2 cellular contexts compared by ENCODE assay signal in genomic region chr22:19959587-19960490, GRCh38.
TF ChIP-seq lines count a peak whose summit lies in the region.

No MANE protein-coding gene starts in this region.

TF ChIP-seq in HepG2, 621 proteins besides CTCF, POLR2A, EP300 and RAD21 (continues in another document):
- 0 out of 2 replicates have a peak, but pooled peaks have one; percentile 22 for TF ChIP-seq RFXANK (CRISPR knock-in tag; IDR thresholded peaks at IDR 0.05)
- no peak for TF ChIP-seq RORA (CRISPR knock-in tag; IDR thresholded peaks at IDR 0.05)
- no peak for TF ChIP-seq DBP (CRISPR knock-in tag; IDR thresholded peaks at IDR 0.05; ENCODE audit: not compliant biosample characterization)
- peak; percentile 42; the same call in 1 of the 2 replicates for TF ChIP-seq MAZ (IDR thresholded peaks at IDR 0.05; ENCODE audit: borderline replicate concordance, low read depth, low read length)
- TF ChIP-seq MAZ (CRISPR knock-in tag; IDR thresholded peaks at IDR 0.05; ENCODE audit: low read depth) = peak; percentile 83; the same call in 1 of the 2 replicates
- TF ChIP-seq ZNF737 (CRISPR knock-in tag; IDR thresholded peaks at IDR 0.05; ENCODE audit: borderline replicate concordance) = no peak
- TF ChIP-seq BRCA1 (CRISPR knock-in tag; IDR thresholded peaks at IDR 0.05) = no peak
- no peak for TF ChIP-seq ZNF121 (CRISPR knock-in tag; IDR thresholded peaks at IDR 0.05)
- TF ChIP-seq, protein P1, sequence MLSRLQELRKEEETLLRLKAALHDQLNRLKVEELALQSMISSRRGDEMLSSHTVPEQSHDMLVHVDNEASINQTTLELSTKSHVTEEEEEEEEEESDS (CRISPR knock-in tag; IDR thresholded peaks at IDR 0.05; ENCODE audit: borderline replicate concordance) = no peak
- TF ChIP-seq ZNF780A (CRISPR knock-in tag; IDR thresholded peaks at IDR 0.05) = no peak
- TF ChIP-seq, protein P2, sequence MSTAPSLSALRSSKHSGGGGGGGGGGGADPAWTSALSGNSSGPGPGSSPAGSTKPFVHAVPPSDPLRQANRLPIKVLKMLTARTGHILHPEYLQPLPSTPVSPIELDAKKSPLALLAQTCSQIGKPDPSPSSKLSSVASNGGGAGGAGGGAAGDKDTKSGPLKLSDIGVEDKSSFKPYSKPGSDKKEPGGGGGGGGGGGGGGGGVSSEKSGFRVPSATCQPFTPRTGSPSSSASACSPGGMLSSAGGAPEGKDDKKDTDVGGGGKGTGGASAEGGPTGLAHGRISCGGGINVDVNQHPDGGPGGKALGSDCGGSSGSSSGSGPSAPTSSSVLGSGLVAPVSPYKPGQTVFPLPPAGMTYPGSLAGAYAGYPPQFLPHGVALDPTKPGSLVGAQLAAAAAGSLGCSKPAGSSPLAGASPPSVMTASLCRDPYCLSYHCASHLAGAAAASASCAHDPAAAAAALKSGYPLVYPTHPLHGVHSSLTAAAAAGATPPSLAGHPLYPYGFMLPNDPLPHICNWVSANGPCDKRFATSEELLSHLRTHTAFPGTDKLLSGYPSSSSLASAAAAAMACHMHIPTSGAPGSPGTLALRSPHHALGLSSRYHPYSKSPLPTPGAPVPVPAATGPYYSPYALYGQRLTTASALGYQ (CRISPR knock-in tag; IDR thresholded peaks at IDR 0.05) = peak; percentile 32; the same call in 1 of the 2 replicates
- TF ChIP-seq MTA1 (CRISPR knock-in tag; IDR thresholded peaks at IDR 0.05; ENCODE audit: borderline replicate concordance) = peak; percentile 91; the same call in 1 of the 2 replicates
- TF ChIP-seq, protein P3, sequence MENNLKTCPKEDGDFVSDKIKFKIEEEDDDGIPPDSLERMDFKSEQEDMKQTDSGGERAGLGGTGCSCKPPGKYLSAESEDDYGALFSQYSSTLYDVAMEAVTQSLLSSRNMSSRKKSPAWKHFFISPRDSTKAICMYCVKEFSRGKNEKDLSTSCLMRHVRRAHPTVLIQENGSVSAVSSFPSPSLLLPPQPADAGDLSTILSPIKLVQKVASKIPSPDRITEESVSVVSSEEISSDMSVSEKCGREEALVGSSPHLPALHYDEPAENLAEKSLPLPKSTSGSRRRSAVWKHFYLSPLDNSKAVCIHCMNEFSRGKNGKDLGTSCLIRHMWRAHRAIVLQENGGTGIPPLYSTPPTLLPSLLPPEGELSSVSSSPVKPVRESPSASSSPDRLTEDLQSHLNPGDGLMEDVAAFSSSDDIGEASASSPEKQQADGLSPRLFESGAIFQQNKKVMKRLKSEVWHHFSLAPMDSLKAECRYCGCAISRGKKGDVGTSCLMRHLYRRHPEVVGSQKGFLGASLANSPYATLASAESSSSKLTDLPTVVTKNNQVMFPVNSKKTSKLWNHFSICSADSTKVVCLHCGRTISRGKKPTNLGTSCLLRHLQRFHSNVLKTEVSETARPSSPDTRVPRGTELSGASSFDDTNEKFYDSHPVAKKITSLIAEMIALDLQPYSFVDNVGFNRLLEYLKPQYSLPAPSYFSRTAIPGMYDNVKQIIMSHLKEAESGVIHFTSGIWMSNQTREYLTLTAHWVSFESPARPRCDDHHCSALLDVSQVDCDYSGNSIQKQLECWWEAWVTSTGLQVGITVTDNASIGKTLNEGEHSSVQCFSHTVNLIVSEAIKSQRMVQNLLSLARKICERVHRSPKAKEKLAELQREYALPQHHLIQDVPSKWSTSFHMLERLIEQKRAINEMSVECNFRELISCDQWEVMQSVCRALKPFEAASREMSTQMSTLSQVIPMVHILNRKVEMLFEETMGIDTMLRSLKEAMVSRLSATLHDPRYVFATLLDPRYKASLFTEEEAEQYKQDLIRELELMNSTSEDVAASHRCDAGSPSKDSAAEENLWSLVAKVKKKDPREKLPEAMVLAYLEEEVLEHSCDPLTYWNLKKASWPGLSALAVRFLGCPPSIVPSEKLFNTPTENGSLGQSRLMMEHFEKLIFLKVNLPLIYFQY (CRISPR knock-in tag; IDR thresholded peaks at IDR 0.05; ENCODE audit: borderline replicate concordance) = peak; percentile 82; the same call in 1 of the 2 replicates
- no peak for TF ChIP-seq ZNF282 (IDR thresholded peaks at IDR 0.05; ENCODE audit: partially characterized antibody)
- peak; percentile 34 for TF ChIP-seq FOSL2 (CRISPR knock-in tag; IDR thresholded peaks at IDR 0.05)
- TF ChIP-seq ZNF850 (CRISPR knock-in tag; conservative IDR thresholded peaks at IDR 0.05) = no peak
- no peak for TF ChIP-seq ZNF782 (CRISPR knock-in tag; IDR thresholded peaks at IDR 0.05; ENCODE audit: borderline replicate concordance)
- TF ChIP-seq MTF1 (CRISPR knock-in tag; IDR thresholded peaks at IDR 0.05) = no peak
- TF ChIP-seq CEBPB (IDR thresholded peaks at IDR 0.05; ENCODE audit: borderline replicate concordance, low read depth, low read length) = no peak
- TF ChIP-seq RARG (CRISPR knock-in tag; IDR thresholded peaks at IDR 0.05; ENCODE audit: low read depth) = no peak
- TF ChIP-seq ZBTB7B (CRISPR knock-in tag; IDR thresholded peaks at IDR 0.05) = peak; percentile 95
- TF ChIP-seq DMAP1 (CRISPR knock-in tag; IDR thresholded peaks at IDR 0.05) = peak; percentile 85; the same call in 1 of the 2 replicates
- TF ChIP-seq ZNF569 (CRISPR knock-in tag; IDR thresholded peaks at IDR 0.05; ENCODE audit: borderline replicate concordance) = no peak
- no peak for TF ChIP-seq BATF2 (CRISPR knock-in tag; IDR thresholded peaks at IDR 0.05)
- no peak for TF ChIP-seq SOX6 (IDR thresholded peaks at IDR 0.05)
- peak; percentile 79 for TF ChIP-seq SOX6 (CRISPR knock-in tag; IDR thresholded peaks at IDR 0.05)
- TF ChIP-seq TOE1 (CRISPR knock-in tag; IDR thresholded peaks at IDR 0.05) = no peak
- TF ChIP-seq ELF1 (CRISPR knock-in tag; IDR thresholded peaks at IDR 0.05) = peak; percentile 44
- no peak for TF ChIP-seq ZNF354B (CRISPR knock-in tag; IDR thresholded peaks at IDR 0.05)
- no peak for TF ChIP-seq ZNF44 (CRISPR knock-in tag; IDR thresholded peaks at IDR 0.05)
- no peak for TF ChIP-seq ZFP36L1 (CRISPR knock-in tag; IDR thresholded peaks at IDR 0.05)
- no peak for TF ChIP-seq CENPT (CRISPR knock-in tag; IDR thresholded peaks at IDR 0.05; ENCODE audit: low read depth)
- no peak for TF ChIP-seq ZNF329 (CRISPR knock-in tag; IDR thresholded peaks at IDR 0.05; ENCODE audit: low read depth)

TF ChIP-seq in HEK293T, 16 proteins besides CTCF, POLR2A, EP300 and RAD21:
- TF ChIP-seq FOXK2 (IDR thresholded peaks at IDR 0.05) = no peak
- TF ChIP-seq FOXM1 (IDR thresholded peaks at IDR 0.05; ENCODE audit: borderline replicate concordance) = no peak
- TF ChIP-seq FOXA1 (IDR thresholded peaks at IDR 0.05) = no peak
- TF ChIP-seq BHLHE40 (IDR thresholded peaks at IDR 0.05; ENCODE audit: borderline replicate concordance) = no peak
- TF ChIP-seq, protein P4, sequence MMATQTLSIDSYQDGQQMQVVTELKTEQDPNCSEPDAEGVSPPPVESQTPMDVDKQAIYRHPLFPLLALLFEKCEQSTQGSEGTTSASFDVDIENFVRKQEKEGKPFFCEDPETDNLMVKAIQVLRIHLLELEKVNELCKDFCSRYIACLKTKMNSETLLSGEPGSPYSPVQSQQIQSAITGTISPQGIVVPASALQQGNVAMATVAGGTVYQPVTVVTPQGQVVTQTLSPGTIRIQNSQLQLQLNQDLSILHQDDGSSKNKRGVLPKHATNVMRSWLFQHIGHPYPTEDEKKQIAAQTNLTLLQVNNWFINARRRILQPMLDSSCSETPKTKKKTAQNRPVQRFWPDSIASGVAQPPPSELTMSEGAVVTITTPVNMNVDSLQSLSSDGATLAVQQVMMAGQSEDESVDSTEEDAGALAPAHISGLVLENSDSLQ (IDR thresholded peaks at IDR 0.05) = no peak
- TF ChIP-seq ELF4 (IDR thresholded peaks at IDR 0.05) = no peak
- TF ChIP-seq L3MBTL2 (conservative IDR thresholded peaks at IDR 0.05) = no peak
- no peak for TF ChIP-seq SP1 (IDR thresholded peaks at IDR 0.05)
- TF ChIP-seq HDGF (IDR thresholded peaks at IDR 0.05; ENCODE audit: borderline replicate concordance) = no peak
- TF ChIP-seq ZNF384 (IDR thresholded peaks at IDR 0.05) = no peak
TF ChIP-seq in HEK293T: peak in this region for 0.
